In the genomic region with DNA sequence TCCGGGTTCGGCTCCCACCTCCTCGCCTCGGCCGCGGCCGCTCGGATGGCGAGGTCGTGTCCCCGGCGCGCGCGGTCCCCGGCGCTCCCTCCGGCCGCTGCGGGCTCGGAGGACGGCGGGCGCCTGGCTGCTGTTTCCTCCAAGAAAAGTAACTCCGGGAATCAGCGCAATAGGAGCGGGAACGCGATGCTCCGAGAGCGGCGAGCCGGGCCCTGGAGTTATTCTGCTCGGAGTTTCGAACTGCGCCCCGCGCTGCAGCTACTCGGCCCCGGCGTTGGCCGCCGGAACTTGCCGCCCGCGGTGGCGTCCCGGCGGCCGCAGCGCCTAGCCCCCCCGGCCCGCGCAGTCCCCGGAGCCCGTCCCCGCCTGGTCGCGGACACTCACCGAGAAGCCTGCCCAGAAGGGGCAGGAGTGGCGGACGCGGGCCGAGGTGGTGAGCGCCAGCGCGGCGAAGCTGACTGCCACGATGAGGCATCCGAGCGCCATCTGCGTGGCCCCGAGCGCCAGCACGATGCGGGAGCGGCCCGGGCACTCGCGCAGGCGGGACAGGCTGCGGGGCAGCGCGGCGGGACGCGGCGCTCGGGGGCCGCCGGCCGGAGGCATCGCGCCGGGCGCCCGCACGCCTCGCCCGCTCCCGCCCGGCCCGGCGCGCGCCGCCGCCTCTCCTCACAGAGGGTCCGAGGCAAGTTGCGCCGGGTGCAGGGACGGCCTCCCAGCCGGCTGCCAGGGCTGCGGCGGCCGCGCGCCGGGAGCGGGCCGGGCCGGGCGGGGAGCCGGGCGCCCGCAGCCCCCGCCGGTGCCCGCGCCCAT, we compare ENCODE assay signal across 9 cellular contexts.
DNase-seq lines count a peak whose midpoint lies in the region; ATAC-seq and TF ChIP-seq lines count a peak whose summit lies in the region.
"Had no signal": no experiment of that assay in that cellular context is flagged by ENCODE, and none has a peak within 500 bp of the region (broad histone marks: within the 10 kb centered on the region; RNA-seq: fewer than 3 reads in every experiment).

No MANE protein-coding gene starts in this region.

- intact Hi-C loops in stomach (cut with DNase I; ENCODE audit: low total_unique reads): no loop called here

- peak overlapping the region; percentile 23 for H3K4me3 ChIP-seq in astrocyte of the spinal cord (ENCODE audit: low read depth, low read length)
- peak overlapping the region; percentile 45 to 65 (median 53) for H3K4me3 ChIP-seq in stomach

- H3K9me3 ChIP-seq in stomach: no peaks in the 10 kb centered on the region

- ATAC-seq in activated CD4-positive, CD25-positive, alpha-beta regulatory T cell treated with anti-CD3 and anti-CD28 coated beads, Interleukin-2, amount 50 U/mL, for 24 hours: no peak
- ATAC-seq in HG02970 (IDR thresholded peaks at IDR 0.05; ENCODE audit: low FRiP score, unreplicated experiment): no peak

- peaks cover 8 to 33% (median 21%) of the 10 kb centered on the region in 4 donors for H3K4me1 ChIP-seq in stomach

- TF ChIP-seq CTCF in astrocyte of the spinal cord (IDR thresholded peaks at IDR 0.05; ENCODE audit: low read depth, low read length): no peak
- TF ChIP-seq CTCF in stomach (IDR thresholded peaks at IDR 0.05): no peak

- WGBS in stomach, 5 donors: 0 to 4% (median 1%) methylated on average over 27 to 128 of the region's 130 CpGs

- peak overlapping the region in 1 of 5 donors; percentile 37 for H3K27ac ChIP-seq in stomach

- no peaks in the 10 kb centered on the region for H3K36me3 ChIP-seq in stomach
- H3K36me3 ChIP-seq: BLaER1 had no signal

- TF ChIP-seq EP300 in stomach (IDR thresholded peaks at IDR 0.05): no peak

- TF ChIP-seq POLR2A in stomach (IDR thresholded peaks at IDR 0.05): no peak

- peak; percentile 16 for DNase-seq in NCI-H1092 treated with DMSO at 0.1 percent for 48 hours (lab: John Stamatoyannopoulos, UW)
- no peak for DNase-seq in NCI-H1092 (lab: John Stamatoyannopoulos, UW)
- DNase-seq in astrocyte of the spinal cord (ENCODE audit: low read depth, low spot score): no peak
- peak; percentile 12 for DNase-seq in iris pigment epithelial cell (ENCODE audit: low read depth)
- no peak for DNase-seq in stomach
- no peak for DNase-seq in DMS153 treated with DMSO at 0.1 percent for 48 hours (lab: John Stamatoyannopoulos, UW; ENCODE audit: unreplicated experiment)

- peaks cover 0 to 81% (median 49%) of the 10 kb centered on the region in 3 donors for H3K27me3 ChIP-seq in stomach
- H3K27me3 ChIP-seq: BLaER1 had no signal

- in situ Hi-C loops in astrocyte of the spinal cord (cut with HindIII; ENCODE audit: low sequenced_read_pairs): no loop called here

Comparison
In these comparisons a context has a peak if more than half of its experiments do, and no peak if none do; other contexts are left out.
1. DNase-seq: peak in NCI-H1092 treated with DMSO at 0.1 percent for 48 hours (single experiment) and iris pigment epithelial cell (single experiment); none in NCI-H1092 (single experiment), astrocyte of the spinal cord (single experiment), stomach (single experiment) and DMS153 treated with DMSO at 0.1 percent for 48 hours (single experiment).